8 cellular contexts compared by ENCODE assay signal in genomic region chr1:34786521-34787325, GRCh38. TPM values are rescaled to one million over a fixed set of nuclear protein-coding genes. Genes with fewer than 3 reads are reported as not detected.
DNase-seq lines count a peak whose midpoint lies in the region; FAIRE-seq and TF ChIP-seq lines count a peak whose summit lies in the region.

No MANE protein-coding gene starts in this region.

- DNase-seq in Ammon's horn (ENCODE audit: low spot score) (peak; percentile 93), H4 (ENCODE audit: low spot score) (peak; percentile 67), NCI-H2196 (lab: John Stamatoyannopoulos, UW; ENCODE audit: unreplicated experiment) (peak; percentile 76), WERI-Rb-1 (peak; percentile 68), breast epithelium (ENCODE audit: low spot score in 2 of 2) (peak; percentile 24 to 73), keratinocyte (ENCODE audit: low read depth, low spot score) (no peak), NCI-H1048 (lab: John Stamatoyannopoulos, UW) (no peak)
- peak; percentile 38 to 63 for DNase-seq in stimulated activated CD4-positive, alpha-beta T cell treated with anti-CD3 and anti-CD28 coated beads, Interleukin-15, amount 100 ng/mL, for 48 hours (ENCODE audit: low read depth in 2 of 2)

- H3K36me3 ChIP-seq in WERI-Rb-1 (no peaks in the 10 kb centered on the region), breast epithelium (no peaks in the 10 kb centered on the region), keratinocyte (ENCODE audit: control insufficient read depth in 2 of 2, extremely low read depth in 1 of 2, insufficient read depth in 2 of 2, low read length in 2 of 2) (peaks cover 15 to 35% of the 10 kb centered on the region in 2 experiments)

- no peak for TF ChIP-seq POLR2A in breast epithelium (IDR thresholded peaks at IDR 0.05)

- TF ChIP-seq CTCF in WERI-Rb-1 (IDR thresholded peaks at IDR 0.05; ENCODE audit: low read depth, low read length): peak; percentile 94
- TF ChIP-seq CTCF in breast epithelium (IDR thresholded peaks at IDR 0.05): peak; percentile 24 to 70 (median 66)
- peak in 2 of 3 experiments; percentile 80 to 85 for TF ChIP-seq CTCF in keratinocyte (optimal IDR thresholded peaks at IDR 0.05 in 1 of 3, IDR thresholded peaks at IDR 0.05 in 1 of 3, conservative IDR thresholded peaks at IDR 0.05 in 1 of 3; ENCODE audit: extremely low read depth in 1 of 3, insufficient read depth in 2 of 3, low read length in 3 of 3)

- no peak overlapping the region for H3K27ac ChIP-seq in WERI-Rb-1
- H3K27ac ChIP-seq in breast epithelium: no peak overlapping the region
- peak overlapping the region; percentile 16 for H3K27ac ChIP-seq in keratinocyte (ENCODE audit: control insufficient read depth, insufficient read depth, low read length)

- H3K27me3 ChIP-seq in WERI-Rb-1 (ENCODE audit: insufficient read depth, low read depth, severe bottlenecking) (peaks cover 42% of the 10 kb centered on the region), breast epithelium (peaks cover 0 to 11% of the 10 kb centered on the region in 2 donors), keratinocyte (ENCODE audit: control insufficient read depth, extremely low read depth, insufficient read depth, low read length) (peaks cover 4% of the 10 kb centered on the region)

- intact Hi-C loops in breast epithelium (cut with DNase I; ENCODE audit: low total_unique reads): no loop called here

- no peak overlapping the region for H3K4me2 ChIP-seq in keratinocyte (ENCODE audit: control insufficient read depth, extremely low read depth, insufficient read depth, low read depth, low read length)

- H2AFZ ChIP-seq in keratinocyte (ENCODE audit: control insufficient read depth, low read length): no peak overlapping the region

- H3K9me1 ChIP-seq in keratinocyte (ENCODE audit: control insufficient read depth, extremely low read depth, insufficient read depth, low read length): peaks cover 2% of the 10 kb centered on the region

- H3K79me2 ChIP-seq in keratinocyte (ENCODE audit: control insufficient read depth, insufficient read depth, low read length): peaks cover 43% of the 10 kb centered on the region

- H3K9ac ChIP-seq in keratinocyte (ENCODE audit: control insufficient read depth, extremely low read depth, insufficient read depth, low read length): no peak overlapping the region

- H4K20me1 ChIP-seq in keratinocyte (ENCODE audit: control insufficient read depth, extremely low read depth, insufficient read depth, low read length): peaks cover 23% of the 10 kb centered on the region

- H3K9me3 ChIP-seq in WERI-Rb-1 (ENCODE audit: severe bottlenecking) (no peaks in the 10 kb centered on the region), breast epithelium (no peaks in the 10 kb centered on the region), keratinocyte (ENCODE audit: control insufficient read depth, low read depth, low read length) (no peaks in the 10 kb centered on the region)

- peak; percentile 90 for FAIRE-seq in keratinocyte (lab: Jason Lieb, UNC)

- dilution Hi-C loops in keratinocyte (cut with MboI; ENCODE audit: extremely low pct_ligation_motif_present, low sequenced_read_pairs): no loop called here

- H3K4me1 ChIP-seq in breast epithelium (peaks cover 1% of the 10 kb centered on the region in 2 donors), keratinocyte (ENCODE audit: control insufficient read depth, extremely low read depth, insufficient read depth, low read length) (peaks cover 33% of the 10 kb centered on the region)

- no peak overlapping the region for H3K4me3 ChIP-seq in WERI-Rb-1 (ENCODE audit: low read depth, low read length)
- H3K4me3 ChIP-seq in breast epithelium: no peak overlapping the region
- peak overlapping the region in 1 of 3 experiments; percentile 9 for H3K4me3 ChIP-seq in keratinocyte (ENCODE audit: control insufficient read depth in 2 of 3, extremely low read depth in 1 of 3, insufficient read depth in 2 of 3, low read depth in 1 of 3, low read length in 3 of 3)

RNA-seq across cellular contexts. Expression of gene GJB3, which starts 5.7 kb away (rescaled TPM):
- not detected in 2 replicates for total RNA-seq in H4 (2014; rRNA removed; shearing (Covaris generic))
- total RNA-seq in breast epithelium: 1 to 10 TPM in 1 of 3 donors, under 1 TPM in 1, not detected in 1; 0.33 to 1.2 TPM
- polyA plus RNA-seq in keratinocyte: 133 to 176 TPM (median 163 TPM) in 3 replicates
- polyA plus RNA-seq in keratinocyte (2011; ENCODE audit: low read depth): 134 TPM
- 117 and 171 TPM in 2 replicates for polyA plus RNA-seq in keratinocyte (2011; cell fraction: cytosol; rRNA removed)
- 99.3 and 146 TPM in 2 replicates for polyA plus RNA-seq in keratinocyte (2011; cell fraction: nucleus; rRNA removed)
- 162 and 186 TPM in 2 replicates for polyA plus RNA-seq in keratinocyte (2012; ENCODE audit: low replicate concordance)
- polyA minus RNA-seq in keratinocyte: 148 to 240 TPM (median 157 TPM) in 3 replicates
- polyA minus RNA-seq in keratinocyte (2011; cell fraction: cytosol; rRNA and poly(A)+ RNA removed): 182 TPM
- 86.3 and 93.4 TPM in 2 replicates for polyA minus RNA-seq in keratinocyte (2011; cell fraction: nucleus; rRNA and poly(A)+ RNA removed)

RNA-seq across cellular contexts. Expression of gene GJA4, which starts 6.1 kb away (rescaled TPM):
- not detected in 2 replicates for total RNA-seq in H4 (2014; rRNA removed; shearing (Covaris generic))
- total RNA-seq in breast epithelium: 10 to 100 TPM in 2 of 3 donors, 1 to 10 TPM in 1; 8.9 to 39.3 (median 18.9) TPM
- 0.10 to 0.22 TPM in 2 of 3 replicates, not detected in the other for polyA plus RNA-seq in keratinocyte
- polyA plus RNA-seq in keratinocyte (2011; ENCODE audit: low read depth): not detected
- polyA plus RNA-seq in keratinocyte (2011; cell fraction: cytosol; rRNA removed): 0.06 TPM in 1 of 2 replicates, not detected in the other
- polyA plus RNA-seq in keratinocyte (2011; cell fraction: nucleus; rRNA removed): 0.11 TPM in 1 of 2 replicates, not detected in the other
- polyA plus RNA-seq in keratinocyte (2012; ENCODE audit: low replicate concordance): 0.10 and 0.41 TPM in 2 replicates
- 0.52 TPM in 1 of 3 replicates, not detected in the others for polyA minus RNA-seq in keratinocyte
- not detected for polyA minus RNA-seq in keratinocyte (2011; cell fraction: cytosol; rRNA and poly(A)+ RNA removed)
- not detected in 2 replicates for polyA minus RNA-seq in keratinocyte (2011; cell fraction: nucleus; rRNA and poly(A)+ RNA removed)

RNA-seq across cellular contexts. Expression of gene GJB4, which starts 27.2 kb away (rescaled TPM):
- total RNA-seq in H4 (2014; rRNA removed; shearing (Covaris generic)): not detected in 2 replicates
- total RNA-seq in breast epithelium: under 1 TPM in 1 of 3 donors, not detected in 2; 0.15 TPM
- 18.1 to 27.2 TPM (median 25.4 TPM) in 3 replicates for polyA plus RNA-seq in keratinocyte
- 6.6 TPM for polyA plus RNA-seq in keratinocyte (2011; ENCODE audit: low read depth)
- polyA plus RNA-seq in keratinocyte (2011; cell fraction: cytosol; rRNA removed): 11.9 and 13.7 TPM in 2 replicates
- 34.7 and 41.3 TPM in 2 replicates for polyA plus RNA-seq in keratinocyte (2011; cell fraction: nucleus; rRNA removed)
- 17.8 and 33.7 TPM in 2 replicates for polyA plus RNA-seq in keratinocyte (2012; ENCODE audit: low replicate concordance)
- polyA minus RNA-seq in keratinocyte: 34.8 to 46.1 TPM (median 37.2 TPM) in 3 replicates
- polyA minus RNA-seq in keratinocyte (2011; cell fraction: cytosol; rRNA and poly(A)+ RNA removed): 26.5 TPM
- 27.1 and 35.7 TPM in 2 replicates for polyA minus RNA-seq in keratinocyte (2011; cell fraction: nucleus; rRNA and poly(A)+ RNA removed)

RNA-seq across cellular contexts. Expression of gene GJB5, which starts 31.9 kb away (rescaled TPM):
- not detected in 2 replicates for total RNA-seq in H4 (2014; rRNA removed; shearing (Covaris generic))
- total RNA-seq in breast epithelium: 1 to 10 TPM in 1 of 3 donors, under 1 TPM in 1, not detected in 1; 0.73 to 1.3 TPM
- 169 to 244 TPM (median 235 TPM) in 3 replicates for polyA plus RNA-seq in keratinocyte
- 16.9 TPM for polyA plus RNA-seq in keratinocyte (2011; ENCODE audit: low read depth)
- polyA plus RNA-seq in keratinocyte (2011; cell fraction: cytosol; rRNA removed): 184 and 225 TPM in 2 replicates
- 188 and 240 TPM in 2 replicates for polyA plus RNA-seq in keratinocyte (2011; cell fraction: nucleus; rRNA removed)
- 127 and 143 TPM in 2 replicates for polyA plus RNA-seq in keratinocyte (2012; ENCODE audit: low replicate concordance)
- polyA minus RNA-seq in keratinocyte: 168 to 267 TPM (median 240 TPM) in 3 replicates
- polyA minus RNA-seq in keratinocyte (2011; cell fraction: cytosol; rRNA and poly(A)+ RNA removed): 121 TPM
- polyA minus RNA-seq in keratinocyte (2011; cell fraction: nucleus; rRNA and poly(A)+ RNA removed): 61.0 and 79.7 TPM in 2 replicates

Comparison
In these comparisons a context has a peak if more than half of its experiments do, and no peak if none do; other contexts are left out.
1. DNase-seq: peak in Ammon's horn (single experiment), H4 (single experiment), NCI-H2196 (single experiment), WERI-Rb-1 (single experiment), breast epithelium (2 of 2) and stimulated activated CD4-positive, alpha-beta T cell treated with anti-CD3 and anti-CD28 coated beads, Interleukin-15, amount 100 ng/mL, for 48 hours (2 of 2); none in keratinocyte (single experiment) and NCI-H1048 (single experiment).
2. Peak in every context shown above with its lines, with median percentiles within 50 percentile points of each other: CTCF ChIP-seq.